Comparison of ENCODE assay signal across 8 cellular contexts in genomic region chr2:3242747-3243369, GRCh38.
DNase-seq lines count a peak whose midpoint lies in the region; ATAC-seq and TF ChIP-seq lines count a peak whose summit lies in the region.

No MANE protein-coding gene starts in this region.

- H3K9ac ChIP-seq in endodermal cell (ENCODE audit: extremely low read depth, low read length, poor library complexity, severe bottlenecking): no peak overlapping the region

- POLR2A ChIA-PET in GM10248 (lab: Yijun Ruan, JAX): interaction anchor here (0.7 kb wide), 1 partner anchor 20 kb away, joined by 3 read pairs; no protein-coding TSS in a partner anchor

- H3K4me3 Mint-ChIP-seq in endodermal cell: no peak overlapping the region

- no peak for TF ChIP-seq EP300 in sigmoid colon (IDR thresholded peaks at IDR 0.05)

- no peak for TF ChIP-seq POLR2A in sigmoid colon (IDR thresholded peaks at IDR 0.05)

- TF ChIP-seq CTCF in endodermal cell (conservative IDR thresholded peaks at IDR 0.05): no peak
- TF ChIP-seq CTCF in sigmoid colon (IDR thresholded peaks at IDR 0.05): no peak
- TF ChIP-seq CTCF in GM10248 (IDR thresholded peaks at IDR 0.05; ENCODE audit: control extremely low read depth, extremely low read depth, low read depth, missing control alignments): no peak

- intact Hi-C loops in sigmoid colon (cut with DNase I): no loop called here

- peaks cover 13% of the 10 kb centered on the region for H3K4me1 Mint-ChIP-seq in endodermal cell

- peak; percentile 71 for ATAC-seq in GM21786 (IDR thresholded peaks at IDR 0.05; ENCODE audit: unreplicated experiment)

- H3K9me3 Mint-ChIP-seq in endodermal cell: peaks cover 17% of the 10 kb centered on the region

- WGBS in endodermal cell (ENCODE audit: insufficient coverage in 1 of 2, insufficient read length in 1 of 2), 2 experiments: 95 to 99% methylated on average over 7 to 9 of the region's 9 CpGs
- 42 to 75% methylated on average over 9 of the region's 9 CpGs for WGBS in sigmoid colon, 2 donors

- H3K4me1 ChIP-seq in endodermal cell (ENCODE audit: control insufficient read depth, insufficient read depth, low read length) (no peaks in the 10 kb centered on the region), sigmoid colon (no peaks in the 10 kb centered on the region)

- H3K9me3 ChIP-seq in endodermal cell (ENCODE audit: control insufficient read depth, low read length) (peaks cover 12% of the 10 kb centered on the region), sigmoid colon (no peaks in the 10 kb centered on the region)

- peak; percentile 11 for DNase-seq in GM04504 (ENCODE audit: low read depth)
- peak; percentile 50 for DNase-seq in NOMO-1 treated with dmso at 0.1 percent for 144 hours (lab: John Stamatoyannopoulos, UW; ENCODE audit: unreplicated experiment)
- DNase-seq in endodermal cell: peak; percentile 7
- no peak for DNase-seq in T1000 (lab: John Stamatoyannopoulos, UW)
- DNase-seq in NCI-H1436 treated with DMSO at 0.1 percent for 48 hours (lab: John Stamatoyannopoulos, UW): no peak
- DNase-seq in sigmoid colon: no peak
- DNase-seq in GM10248 (ENCODE audit: extremely low spot score): no peak

- H3K27ac ChIP-seq in endodermal cell (ENCODE audit: low read depth, low read length) (no peak overlapping the region), sigmoid colon (no peak overlapping the region)

- H3K27me3 ChIP-seq in endodermal cell (ENCODE audit: control insufficient read depth, insufficient read depth, low read length, poor library complexity, severe bottlenecking): no peaks in the 10 kb centered on the region
- H3K27me3 ChIP-seq in sigmoid colon: no peaks in the 10 kb centered on the region

- H3K36me3 Mint-ChIP-seq in endodermal cell (ENCODE audit: low read depth): peaks cover 20% of the 10 kb centered on the region

- CTCF ChIA-PET in GM10248 (lab: Yijun Ruan, JAX): interaction anchor here (0.7 to 1.6 kb wide), 4 partner anchors 20 to 220 kb away, joined by 3 read pairs; no protein-coding TSS in a partner anchor

- no peak overlapping the region for H3K4me3 ChIP-seq in endodermal cell (ENCODE audit: low read length)
- H3K4me3 ChIP-seq in sigmoid colon: no peak overlapping the region

- H3K36me3 ChIP-seq in endodermal cell (ENCODE audit: control insufficient read depth, insufficient read depth, low read length) (no peaks in the 10 kb centered on the region), sigmoid colon (no peaks in the 10 kb centered on the region)

- no peak overlapping the region for H3K27ac Mint-ChIP-seq in endodermal cell

- H3K27me3 Mint-ChIP-seq in endodermal cell (ENCODE audit: insufficient read depth): no peaks in the 10 kb centered on the region

Comparison
In these comparisons a context has a peak if more than half of its experiments do, and no peak if none do; other contexts are left out.
1. DNase-seq: peak in GM04504 (single experiment), NOMO-1 treated with dmso at 0.1 percent for 144 hours (single experiment) and endodermal cell (single experiment); none in T1000 (single experiment), NCI-H1436 treated with DMSO at 0.1 percent for 48 hours (single experiment), sigmoid colon (single experiment) and GM10248 (single experiment).